In the genomic region with DNA sequence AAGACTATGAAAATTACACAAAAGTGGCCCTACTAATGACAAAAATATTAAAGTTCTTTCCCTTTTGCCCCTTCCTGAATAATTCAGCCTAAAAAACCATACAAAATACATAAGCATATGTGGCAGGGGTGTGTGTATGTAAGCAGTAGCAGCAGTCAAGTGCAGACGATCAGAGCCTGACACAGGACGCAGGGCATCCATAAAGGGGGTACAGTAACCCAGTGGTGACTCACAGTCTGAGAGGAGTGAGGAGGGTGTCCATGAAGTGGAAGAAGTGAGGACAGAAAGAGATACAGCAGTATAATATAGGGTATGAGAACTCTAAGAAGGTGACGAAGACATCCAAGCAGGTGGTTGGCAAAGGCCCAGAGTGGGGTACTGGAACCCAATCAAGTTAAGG, we compare ENCODE assay signal across 1 cellular context.
TF ChIP-seq lines count a peak whose summit lies in the region.

No MANE protein-coding gene starts in this region.

TF ChIP-seq in HepG2, 621 proteins besides CTCF, POLR2A, EP300 and RAD21 (continues in another document):
- TF ChIP-seq ZNF75D (CRISPR knock-in tag; IDR thresholded peaks at IDR 0.05; ENCODE audit: borderline replicate concordance) (no peak), HOXA7 (CRISPR knock-in tag; IDR thresholded peaks at IDR 0.05) (no peak), RFX1 (IDR thresholded peaks at IDR 0.05) (0 out of 2 replicates have a peak, but pooled peaks have one; percentile 8), AHR (CRISPR knock-in tag; IDR thresholded peaks at IDR 0.05) (no peak), SETDB1 (CRISPR knock-in tag; IDR thresholded peaks at IDR 0.05; ENCODE audit: borderline replicate concordance) (no peak), ZNF20 (CRISPR knock-in tag; IDR thresholded peaks at IDR 0.05) (no peak), HNRNPLL (IDR thresholded peaks at IDR 0.05; ENCODE audit: low read depth, low read length, poor library complexity, severe bottlenecking) (no peak), ZNF501 (CRISPR knock-in tag; IDR thresholded peaks at IDR 0.05) (no peak), KLF6 (CRISPR knock-in tag; IDR thresholded peaks at IDR 0.05) (no peak), ARNT (IDR thresholded peaks at IDR 0.05) (0 out of 2 replicates have a peak, but pooled peaks have one; percentile 38), FOXK1 (CRISPR knock-in tag; IDR thresholded peaks at IDR 0.05; ENCODE audit: borderline replicate concordance, low read depth) (no peak), CAMTA2 (CRISPR knock-in tag; IDR thresholded peaks at IDR 0.05; ENCODE audit: borderline replicate concordance) (no peak), ZNF883 (CRISPR knock-in tag; IDR thresholded peaks at IDR 0.05; ENCODE audit: not compliant biosample characterization) (no peak), ZNF777 (CRISPR knock-in tag; IDR thresholded peaks at IDR 0.05) (no peak), TBX3 (IDR thresholded peaks at IDR 0.05; ENCODE audit: borderline replicate concordance) (no peak), KDM6A (CRISPR knock-in tag; IDR thresholded peaks at IDR 0.05; ENCODE audit: low read depth) (no peak), ZNF629 (CRISPR knock-in tag; conservative IDR thresholded peaks at IDR 0.05) (no peak), CREB1 (IDR thresholded peaks at IDR 0.05) (0 out of 2 replicates have a peak, but pooled peaks have one; percentile 14), CREB1 (CRISPR knock-in tag; IDR thresholded peaks at IDR 0.05) (no peak), FOXC1 (CRISPR knock-in tag; IDR thresholded peaks at IDR 0.05; ENCODE audit: borderline replicate concordance) (no peak), SOX6 (IDR thresholded peaks at IDR 0.05) (0 out of 2 replicates have a peak, but pooled peaks have one; percentile 70), SOX6 (CRISPR knock-in tag; IDR thresholded peaks at IDR 0.05) (no peak), FOXA3 (CRISPR knock-in tag; IDR thresholded peaks at IDR 0.05) (no peak)
- TF ChIP-seq, protein P1, sequence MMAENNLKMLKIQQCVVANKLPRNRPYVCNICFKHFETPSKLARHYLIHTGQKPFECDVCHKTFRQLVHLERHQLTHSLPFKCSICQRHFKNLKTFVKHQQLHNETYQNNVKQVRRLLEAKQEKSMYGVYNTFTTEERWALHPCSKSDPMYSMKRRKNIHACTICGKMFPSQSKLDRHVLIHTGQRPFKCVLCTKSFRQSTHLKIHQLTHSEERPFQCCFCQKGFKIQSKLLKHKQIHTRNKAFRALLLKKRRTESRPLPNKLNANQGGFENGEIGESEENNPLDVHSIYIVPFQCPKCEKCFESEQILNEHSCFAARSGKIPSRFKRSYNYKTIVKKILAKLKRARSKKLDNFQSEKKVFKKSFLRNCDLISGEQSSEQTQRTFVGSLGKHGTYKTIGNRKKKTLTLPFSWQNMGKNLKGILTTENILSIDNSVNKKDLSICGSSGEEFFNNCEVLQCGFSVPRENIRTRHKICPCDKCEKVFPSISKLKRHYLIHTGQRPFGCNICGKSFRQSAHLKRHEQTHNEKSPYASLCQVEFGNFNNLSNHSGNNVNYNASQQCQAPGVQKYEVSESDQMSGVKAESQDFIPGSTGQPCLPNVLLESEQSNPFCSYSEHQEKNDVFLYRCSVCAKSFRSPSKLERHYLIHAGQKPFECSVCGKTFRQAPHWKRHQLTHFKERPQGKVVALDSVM (CRISPR knock-in tag; IDR thresholded peaks at IDR 0.05): no peak
- TF ChIP-seq, protein P2, sequence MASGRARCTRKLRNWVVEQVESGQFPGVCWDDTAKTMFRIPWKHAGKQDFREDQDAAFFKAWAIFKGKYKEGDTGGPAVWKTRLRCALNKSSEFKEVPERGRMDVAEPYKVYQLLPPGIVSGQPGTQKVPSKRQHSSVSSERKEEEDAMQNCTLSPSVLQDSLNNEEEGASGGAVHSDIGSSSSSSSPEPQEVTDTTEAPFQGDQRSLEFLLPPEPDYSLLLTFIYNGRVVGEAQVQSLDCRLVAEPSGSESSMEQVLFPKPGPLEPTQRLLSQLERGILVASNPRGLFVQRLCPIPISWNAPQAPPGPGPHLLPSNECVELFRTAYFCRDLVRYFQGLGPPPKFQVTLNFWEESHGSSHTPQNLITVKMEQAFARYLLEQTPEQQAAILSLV (CRISPR knock-in tag; IDR thresholded peaks at IDR 0.05; ENCODE audit: borderline replicate concordance): no peak
- TF ChIP-seq, protein P3, sequence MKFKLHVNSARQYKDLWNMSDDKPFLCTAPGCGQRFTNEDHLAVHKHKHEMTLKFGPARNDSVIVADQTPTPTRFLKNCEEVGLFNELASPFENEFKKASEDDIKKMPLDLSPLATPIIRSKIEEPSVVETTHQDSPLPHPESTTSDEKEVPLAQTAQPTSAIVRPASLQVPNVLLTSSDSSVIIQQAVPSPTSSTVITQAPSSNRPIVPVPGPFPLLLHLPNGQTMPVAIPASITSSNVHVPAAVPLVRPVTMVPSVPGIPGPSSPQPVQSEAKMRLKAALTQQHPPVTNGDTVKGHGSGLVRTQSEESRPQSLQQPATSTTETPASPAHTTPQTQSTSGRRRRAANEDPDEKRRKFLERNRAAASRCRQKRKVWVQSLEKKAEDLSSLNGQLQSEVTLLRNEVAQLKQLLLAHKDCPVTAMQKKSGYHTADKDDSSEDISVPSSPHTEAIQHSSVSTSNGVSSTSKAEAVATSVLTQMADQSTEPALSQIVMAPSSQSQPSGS (CRISPR knock-in tag; IDR thresholded peaks at IDR 0.05): no peak
- TF ChIP-seq, protein P4, sequence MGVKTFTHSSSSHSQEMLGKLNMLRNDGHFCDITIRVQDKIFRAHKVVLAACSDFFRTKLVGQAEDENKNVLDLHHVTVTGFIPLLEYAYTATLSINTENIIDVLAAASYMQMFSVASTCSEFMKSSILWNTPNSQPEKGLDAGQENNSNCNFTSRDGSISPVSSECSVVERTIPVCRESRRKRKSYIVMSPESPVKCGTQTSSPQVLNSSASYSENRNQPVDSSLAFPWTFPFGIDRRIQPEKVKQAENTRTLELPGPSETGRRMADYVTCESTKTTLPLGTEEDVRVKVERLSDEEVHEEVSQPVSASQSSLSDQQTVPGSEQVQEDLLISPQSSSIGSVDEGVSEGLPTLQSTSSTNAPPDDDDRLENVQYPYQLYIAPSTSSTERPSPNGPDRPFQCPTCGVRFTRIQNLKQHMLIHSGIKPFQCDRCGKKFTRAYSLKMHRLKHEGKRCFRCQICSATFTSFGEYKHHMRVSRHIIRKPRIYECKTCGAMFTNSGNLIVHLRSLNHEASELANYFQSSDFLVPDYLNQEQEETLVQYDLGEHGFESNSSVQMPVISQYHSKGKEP (CRISPR knock-in tag; IDR thresholded peaks at IDR 0.05): no peak
- TF ChIP-seq, protein P5, sequence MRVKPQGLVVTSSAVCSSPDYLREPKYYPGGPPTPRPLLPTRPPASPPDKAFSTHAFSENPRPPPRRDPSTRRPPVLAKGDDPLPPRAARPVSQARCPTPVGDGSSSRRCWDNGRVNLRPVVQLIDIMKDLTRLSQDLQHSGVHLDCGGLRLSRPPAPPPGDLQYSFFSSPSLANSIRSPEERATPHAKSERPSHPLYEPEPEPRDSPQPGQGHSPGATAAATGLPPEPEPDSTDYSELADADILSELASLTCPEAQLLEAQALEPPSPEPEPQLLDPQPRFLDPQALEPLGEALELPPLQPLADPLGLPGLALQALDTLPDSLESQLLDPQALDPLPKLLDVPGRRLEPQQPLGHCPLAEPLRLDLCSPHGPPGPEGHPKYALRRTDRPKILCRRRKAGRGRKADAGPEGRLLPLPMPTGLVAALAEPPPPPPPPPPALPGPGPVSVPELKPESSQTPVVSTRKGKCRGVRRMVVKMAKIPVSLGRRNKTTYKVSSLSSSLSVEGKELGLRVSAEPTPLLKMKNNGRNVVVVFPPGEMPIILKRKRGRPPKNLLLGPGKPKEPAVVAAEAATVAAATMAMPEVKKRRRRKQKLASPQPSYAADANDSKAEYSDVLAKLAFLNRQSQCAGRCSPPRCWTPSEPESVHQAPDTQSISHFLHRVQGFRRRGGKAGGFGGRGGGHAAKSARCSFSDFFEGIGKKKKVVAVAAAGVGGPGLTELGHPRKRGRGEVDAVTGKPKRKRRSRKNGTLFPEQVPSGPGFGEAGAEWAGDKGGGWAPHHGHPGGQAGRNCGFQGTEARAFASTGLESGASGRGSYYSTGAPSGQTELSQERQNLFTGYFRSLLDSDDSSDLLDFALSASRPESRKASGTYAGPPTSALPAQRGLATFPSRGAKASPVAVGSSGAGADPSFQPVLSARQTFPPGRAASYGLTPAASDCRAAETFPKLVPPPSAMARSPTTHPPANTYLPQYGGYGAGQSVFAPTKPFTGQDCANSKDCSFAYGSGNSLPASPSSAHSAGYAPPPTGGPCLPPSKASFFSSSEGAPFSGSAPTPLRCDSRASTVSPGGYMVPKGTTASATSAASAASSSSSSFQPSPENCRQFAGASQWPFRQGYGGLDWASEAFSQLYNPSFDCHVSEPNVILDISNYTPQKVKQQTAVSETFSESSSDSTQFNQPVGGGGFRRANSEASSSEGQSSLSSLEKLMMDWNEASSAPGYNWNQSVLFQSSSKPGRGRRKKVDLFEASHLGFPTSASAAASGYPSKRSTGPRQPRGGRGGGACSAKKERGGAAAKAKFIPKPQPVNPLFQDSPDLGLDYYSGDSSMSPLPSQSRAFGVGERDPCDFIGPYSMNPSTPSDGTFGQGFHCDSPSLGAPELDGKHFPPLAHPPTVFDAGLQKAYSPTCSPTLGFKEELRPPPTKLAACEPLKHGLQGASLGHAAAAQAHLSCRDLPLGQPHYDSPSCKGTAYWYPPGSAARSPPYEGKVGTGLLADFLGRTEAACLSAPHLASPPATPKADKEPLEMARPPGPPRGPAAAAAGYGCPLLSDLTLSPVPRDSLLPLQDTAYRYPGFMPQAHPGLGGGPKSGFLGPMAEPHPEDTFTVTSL (CRISPR knock-in tag; IDR thresholded peaks at IDR 0.05; ENCODE audit: borderline replicate concordance): no peak
- TF ChIP-seq, protein P6, sequence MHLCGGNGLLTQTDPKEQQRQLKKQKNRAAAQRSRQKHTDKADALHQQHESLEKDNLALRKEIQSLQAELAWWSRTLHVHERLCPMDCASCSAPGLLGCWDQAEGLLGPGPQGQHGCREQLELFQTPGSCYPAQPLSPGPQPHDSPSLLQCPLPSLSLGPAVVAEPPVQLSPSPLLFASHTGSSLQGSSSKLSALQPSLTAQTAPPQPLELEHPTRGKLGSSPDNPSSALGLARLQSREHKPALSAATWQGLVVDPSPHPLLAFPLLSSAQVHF (CRISPR knock-in tag; IDR thresholded peaks at IDR 0.05): no peak
- TF ChIP-seq, protein P7, sequence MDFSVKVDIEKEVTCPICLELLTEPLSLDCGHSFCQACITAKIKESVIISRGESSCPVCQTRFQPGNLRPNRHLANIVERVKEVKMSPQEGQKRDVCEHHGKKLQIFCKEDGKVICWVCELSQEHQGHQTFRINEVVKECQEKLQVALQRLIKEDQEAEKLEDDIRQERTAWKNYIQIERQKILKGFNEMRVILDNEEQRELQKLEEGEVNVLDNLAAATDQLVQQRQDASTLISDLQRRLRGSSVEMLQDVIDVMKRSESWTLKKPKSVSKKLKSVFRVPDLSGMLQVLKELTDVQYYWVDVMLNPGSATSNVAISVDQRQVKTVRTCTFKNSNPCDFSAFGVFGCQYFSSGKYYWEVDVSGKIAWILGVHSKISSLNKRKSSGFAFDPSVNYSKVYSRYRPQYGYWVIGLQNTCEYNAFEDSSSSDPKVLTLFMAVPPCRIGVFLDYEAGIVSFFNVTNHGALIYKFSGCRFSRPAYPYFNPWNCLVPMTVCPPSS (IDR thresholded peaks at IDR 0.05): 0 out of 2 replicates have a peak, but pooled peaks have one; percentile 38
- TF ChIP-seq, protein P8, sequence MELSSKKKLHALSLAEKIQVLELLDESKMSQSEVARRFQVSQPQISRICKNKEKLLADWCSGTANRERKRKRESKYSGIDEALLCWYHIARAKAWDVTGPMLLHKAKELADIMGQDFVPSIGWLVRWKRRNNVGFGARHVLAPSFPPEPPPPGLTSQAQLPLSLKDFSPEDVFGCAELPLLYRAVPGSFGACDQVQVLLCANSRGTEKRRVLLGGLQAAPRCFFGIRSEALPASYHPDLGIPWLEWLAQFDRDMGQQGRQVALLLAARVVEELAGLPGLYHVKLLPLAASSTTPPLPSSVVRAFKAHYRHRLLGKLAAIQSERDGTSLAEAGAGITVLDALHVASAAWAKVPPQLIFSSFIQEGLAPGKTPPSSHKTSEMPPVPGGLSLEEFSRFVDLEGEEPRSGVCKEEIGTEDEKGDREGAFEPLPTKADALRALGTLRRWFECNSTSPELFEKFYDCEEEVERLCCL (CRISPR knock-in tag; IDR thresholded peaks at IDR 0.05; ENCODE audit: borderline replicate concordance): no peak
- TF ChIP-seq, protein P9, sequence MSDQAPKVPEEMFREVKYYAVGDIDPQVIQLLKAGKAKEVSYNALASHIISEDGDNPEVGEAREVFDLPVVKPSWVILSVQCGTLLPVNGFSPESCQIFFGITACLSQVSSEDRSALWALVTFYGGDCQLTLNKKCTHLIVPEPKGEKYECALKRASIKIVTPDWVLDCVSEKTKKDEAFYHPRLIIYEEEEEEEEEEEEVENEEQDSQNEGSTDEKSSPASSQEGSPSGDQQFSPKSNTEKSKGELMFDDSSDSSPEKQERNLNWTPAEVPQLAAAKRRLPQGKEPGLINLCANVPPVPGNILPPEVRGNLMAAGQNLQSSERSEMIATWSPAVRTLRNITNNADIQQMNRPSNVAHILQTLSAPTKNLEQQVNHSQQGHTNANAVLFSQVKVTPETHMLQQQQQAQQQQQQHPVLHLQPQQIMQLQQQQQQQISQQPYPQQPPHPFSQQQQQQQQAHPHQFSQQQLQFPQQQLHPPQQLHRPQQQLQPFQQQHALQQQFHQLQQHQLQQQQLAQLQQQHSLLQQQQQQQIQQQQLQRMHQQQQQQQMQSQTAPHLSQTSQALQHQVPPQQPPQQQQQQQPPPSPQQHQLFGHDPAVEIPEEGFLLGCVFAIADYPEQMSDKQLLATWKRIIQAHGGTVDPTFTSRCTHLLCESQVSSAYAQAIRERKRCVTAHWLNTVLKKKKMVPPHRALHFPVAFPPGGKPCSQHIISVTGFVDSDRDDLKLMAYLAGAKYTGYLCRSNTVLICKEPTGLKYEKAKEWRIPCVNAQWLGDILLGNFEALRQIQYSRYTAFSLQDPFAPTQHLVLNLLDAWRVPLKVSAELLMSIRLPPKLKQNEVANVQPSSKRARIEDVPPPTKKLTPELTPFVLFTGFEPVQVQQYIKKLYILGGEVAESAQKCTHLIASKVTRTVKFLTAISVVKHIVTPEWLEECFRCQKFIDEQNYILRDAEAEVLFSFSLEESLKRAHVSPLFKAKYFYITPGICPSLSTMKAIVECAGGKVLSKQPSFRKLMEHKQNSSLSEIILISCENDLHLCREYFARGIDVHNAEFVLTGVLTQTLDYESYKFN (CRISPR knock-in tag; conservative IDR thresholded peaks at IDR 0.05): no peak
- TF ChIP-seq, protein P10, sequence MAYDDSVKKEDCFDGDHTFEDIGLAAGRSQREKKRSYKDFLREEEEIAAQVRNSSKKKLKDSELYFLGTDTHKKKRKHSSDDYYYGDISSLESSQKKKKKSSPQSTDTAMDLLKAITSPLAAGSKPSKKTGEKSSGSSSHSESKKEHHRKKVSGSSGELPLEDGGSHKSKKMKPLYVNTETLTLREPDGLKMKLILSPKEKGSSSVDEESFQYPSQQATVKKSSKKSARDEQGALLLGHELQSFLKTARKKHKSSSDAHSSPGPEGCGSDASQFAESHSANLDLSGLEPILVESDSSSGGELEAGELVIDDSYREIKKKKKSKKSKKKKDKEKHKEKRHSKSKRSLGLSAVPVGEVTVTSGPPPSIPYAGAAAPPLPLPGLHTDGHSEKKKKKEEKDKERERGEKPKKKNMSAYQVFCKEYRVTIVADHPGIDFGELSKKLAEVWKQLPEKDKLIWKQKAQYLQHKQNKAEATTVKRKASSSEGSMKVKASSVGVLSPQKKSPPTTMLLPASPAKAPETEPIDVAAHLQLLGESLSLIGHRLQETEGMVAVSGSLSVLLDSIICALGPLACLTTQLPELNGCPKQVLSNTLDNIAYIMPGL (CRISPR knock-in tag; IDR thresholded peaks at IDR 0.05; ENCODE audit: borderline replicate concordance in 1 of 2, low read depth in 1 of 2): no peak
